In the genomic region with DNA sequence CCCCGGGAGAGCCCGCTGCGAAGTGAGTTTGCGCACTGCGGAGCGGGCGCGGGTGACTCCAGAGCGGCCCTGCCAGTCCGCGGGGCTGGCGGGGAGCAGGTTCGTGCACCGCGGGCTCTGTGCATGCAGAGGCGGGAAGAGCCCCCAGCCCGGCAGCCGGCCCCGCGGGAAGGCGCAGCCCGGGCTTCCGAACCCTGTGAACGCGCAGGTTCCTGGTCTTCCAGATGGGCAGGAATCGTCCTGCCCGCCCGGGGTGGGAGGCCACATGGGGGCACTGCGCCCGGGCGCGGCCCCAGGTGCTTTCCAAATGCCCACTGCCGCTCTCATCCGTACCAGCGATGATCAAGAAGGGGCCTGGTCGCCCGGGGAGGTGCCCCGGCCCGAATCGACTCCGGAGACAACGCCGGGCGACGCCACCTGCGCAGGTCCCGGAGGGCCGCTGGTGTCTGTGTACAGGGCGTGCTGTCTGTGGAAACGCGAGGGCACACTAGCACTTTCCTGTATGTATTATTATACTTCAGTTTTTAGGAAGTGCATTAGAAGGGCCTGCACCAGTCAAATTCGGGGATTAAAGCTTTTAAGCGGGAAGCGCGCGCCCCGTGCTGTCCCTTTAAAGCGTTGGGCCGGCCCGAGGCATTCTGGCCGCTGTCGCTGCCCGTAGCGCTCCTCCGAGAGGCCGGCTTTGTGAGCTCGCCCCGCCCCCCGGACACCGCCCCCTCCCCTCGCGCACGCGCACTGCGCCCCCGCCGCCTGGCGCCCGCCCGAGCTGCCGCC, we compare ENCODE assay signal across 1 cellular context.
TF ChIP-seq lines count a peak whose summit lies in the region.

A gene (plus strand): TSS at position 740 of the 774 bp plus-strand sequence. CDS start 3,796 bp downstream, outside the sequence.

TF ChIP-seq in A549, 52 proteins besides CTCF, POLR2A, EP300 and RAD21 (continued from another document):
- TF ChIP-seq GATA3 (IDR thresholded peaks at IDR 0.05; ENCODE audit: borderline replicate concordance) (no peak), MYC (IDR thresholded peaks at IDR 0.05; ENCODE audit: borderline replicate concordance, low read length) (no peak), NR3C1 (IDR thresholded peaks at IDR 0.05) (no peak)
- TF ChIP-seq, protein P1, sequence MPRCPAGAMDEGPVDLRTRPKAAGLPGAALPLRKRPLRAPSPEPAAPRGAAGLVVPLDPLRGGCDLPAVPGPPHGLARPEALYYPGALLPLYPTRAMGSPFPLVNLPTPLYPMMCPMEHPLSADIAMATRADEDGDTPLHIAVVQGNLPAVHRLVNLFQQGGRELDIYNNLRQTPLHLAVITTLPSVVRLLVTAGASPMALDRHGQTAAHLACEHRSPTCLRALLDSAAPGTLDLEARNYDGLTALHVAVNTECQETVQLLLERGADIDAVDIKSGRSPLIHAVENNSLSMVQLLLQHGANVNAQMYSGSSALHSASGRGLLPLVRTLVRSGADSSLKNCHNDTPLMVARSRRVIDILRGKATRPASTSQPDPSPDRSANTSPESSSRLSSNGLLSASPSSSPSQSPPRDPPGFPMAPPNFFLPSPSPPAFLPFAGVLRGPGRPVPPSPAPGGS (IDR thresholded peaks at IDR 0.05), result peak; percentile 60; the same call in 2 of the 3 replicates
TF ChIP-seq in A549: peak in this region for 5.
